ENCODE assay signal across 8 cellular contexts in the genomic region with DNA sequence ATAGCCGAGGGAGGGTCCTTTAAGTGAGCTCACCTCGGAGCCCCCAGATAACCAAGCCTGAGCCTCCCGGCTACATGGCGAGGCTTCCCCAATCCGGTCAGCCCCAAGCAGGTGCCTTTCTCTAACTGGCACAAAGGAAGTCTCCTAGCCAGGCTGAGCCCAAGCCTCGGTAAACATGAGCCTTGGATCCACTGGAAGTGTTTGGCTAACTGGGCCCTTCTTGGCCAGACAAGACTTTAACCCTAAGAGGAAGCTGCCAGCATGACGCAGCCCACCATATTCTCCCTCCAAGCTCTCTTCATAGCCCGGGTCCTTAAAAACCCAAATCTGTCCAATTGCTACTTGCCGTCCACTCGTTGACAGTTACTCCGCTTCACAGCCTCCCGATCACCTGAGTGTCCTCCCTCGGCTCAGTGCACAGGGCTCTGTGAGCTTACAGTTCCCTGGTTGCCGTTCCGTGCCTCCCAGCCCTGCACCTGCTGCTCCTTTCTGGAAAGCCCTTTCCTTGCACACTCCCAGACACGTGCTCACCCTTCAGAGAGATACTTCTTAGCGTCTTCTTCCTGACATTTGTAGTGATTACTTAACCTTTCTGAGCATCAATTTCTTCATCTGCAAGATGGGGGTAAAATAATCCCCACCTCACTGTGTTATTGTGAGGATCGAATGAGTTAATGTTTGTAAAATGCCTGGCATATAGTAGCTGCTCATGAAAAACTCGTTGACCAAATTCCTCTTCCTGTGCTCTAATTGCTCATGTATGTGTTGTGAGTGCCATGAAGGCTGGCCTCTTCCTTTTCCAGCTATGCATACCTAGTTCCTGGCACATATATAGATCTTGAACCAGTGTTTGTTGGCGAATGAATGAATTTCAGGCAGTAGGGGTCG. TPM values are rescaled to one million over a fixed set of nuclear protein-coding genes. Genes with fewer than 3 reads are reported as not detected.
DNase-seq lines count a peak whose midpoint lies in the region; ATAC-seq, FAIRE-seq and TF ChIP-seq lines count a peak whose summit lies in the region.

No MANE protein-coding gene starts in this region.

- no peak for TF ChIP-seq EP300 in H1 (IDR thresholded peaks at IDR 0.05; ENCODE audit: borderline replicate concordance in 1 of 2, low read depth in 2 of 2, low read length in 2 of 2)

- peaks cover 7 to 27% (median 12%) of the 10 kb centered on the region in 4 experiments for H3K4me1 ChIP-seq in H1 (replicated peaks in 1 of 4; ENCODE audit: control insufficient read depth in 3 of 4, insufficient read depth in 4 of 4, low read length in 3 of 4)

- FAIRE-seq in H1 (lab: Jason Lieb, UNC), result no peak

- no peaks in the 10 kb centered on the region for H4K20me1 ChIP-seq in H1 (replicated peaks in 1 of 2; ENCODE audit: control insufficient read depth in 1 of 2, insufficient read depth in 2 of 2, low read length in 2 of 2)

- TF ChIP-seq RAD21 in H1 (IDR thresholded peaks at IDR 0.05 in 1 of 2, conservative IDR thresholded peaks at IDR 0.05 in 1 of 2; ENCODE audit: low read depth in 2 of 2, low read length in 2 of 2), result no peak

- CTCF ChIA-PET in H1 (lab: Charles Lee; ENCODE audit: partially characterized antibody), result interaction anchor here (0.6 to 1.8 kb wide), 15 partner anchors 10 to 154 kb away, joined by 3 to 7 read pairs (median 3); no protein-coding TSS in a partner anchor

- H3K4me3 ChIP-seq in H1 (ENCODE audit: extremely low read depth in 1 of 4, insufficient read depth in 2 of 4, low read depth in 3 of 4, low read length in 4 of 4), result peak overlapping the region; percentile 6 to 67 (median 46); a peak in 6 of 8 replicates

- H2BK12ac ChIP-seq in H1 (ENCODE audit: low read depth, low read length), result peak overlapping the region; percentile 94; the same call in 1 of the 2 replicates

- H3K23ac ChIP-seq in H1 (ENCODE audit: insufficient read length), result no peak overlapping the region

- peak overlapping the region; percentile 86 for H4K5ac ChIP-seq in H1 (ENCODE audit: insufficient read length, low read depth, low read length)

- no peaks in the 10 kb centered on the region for H3K27me3 ChIP-seq in H1 (replicated peaks in 1 of 4; ENCODE audit: control insufficient read depth in 3 of 4, extremely low read depth in 1 of 4, insufficient read depth in 3 of 4, low read length in 3 of 4)

- peak overlapping the region; percentile 68 for H4K91ac ChIP-seq in H1 (replicated peaks; ENCODE audit: insufficient read length, low read length)

- peaks cover 2% of the 10 kb centered on the region; the same call in 1 of the 2 replicates for H3K23me2 ChIP-seq in H1 (ENCODE audit: low read depth, low read length)

- peak overlapping the region; percentile 57 to 76 for H3K4me2 ChIP-seq in H1 (ENCODE audit: insufficient read depth in 1 of 2, low read depth in 2 of 2, low read length in 2 of 2)

- no peaks in the 10 kb centered on the region for H3K79me2 ChIP-seq in H1 (ENCODE audit: control insufficient read depth in 1 of 2, insufficient read depth in 2 of 2, low read length in 2 of 2)

- peak overlapping the region; percentile 84; the same call in 1 of the 2 replicates for H3K27ac ChIP-seq in H1 (ENCODE audit: low read depth, low read length)

- H3K9me3 ChIP-seq in H1 (ENCODE audit: insufficient read depth in 2 of 2, low read depth in 1 of 2, low read length in 1 of 2), result no peaks in the 10 kb centered on the region

- H2AFZ ChIP-seq in H1 (ENCODE audit: low read length), result no peak overlapping the region

- peak overlapping the region; percentile 94 for H4K8ac ChIP-seq in H1 (ENCODE audit: extremely low read depth, insufficient read depth, low read length)

- 79% methylated on average over 21 of the region's 21 CpGs; no CpG with 5 or more reads in 1 of the 2 experiments for WGBS in H1 (ENCODE audit: extremely low coverage in 1 of 2, insufficient coverage in 1 of 2, insufficient read length in 1 of 2, insufficient replicate concordance in 2 of 2, low coverage in 1 of 2, low lambda C conversion rate in 2 of 2, missing lambda C conversion rate in 1 of 2), 2 experiments

- peak overlapping the region; percentile 29; the same call in 1 of the 2 replicates for H2AK5ac ChIP-seq in H1 (ENCODE audit: low read depth, low read length)

- H3K9ac ChIP-seq in H1 (replicated peaks in 1 of 4; ENCODE audit: extremely low read depth in 1 of 4, low read depth in 3 of 4, low read length in 3 of 4), result peak overlapping the region in 3 of 4 experiments; percentile 26 to 60 (median 40); a peak in 5 of 7 replicates

- H3K18ac ChIP-seq in H1 (ENCODE audit: extremely low read depth, low read length), result peak overlapping the region; percentile 87; the same call in 1 of the 2 replicates

- TF ChIP-seq CTCF in H1 (IDR thresholded peaks at IDR 0.05; ENCODE audit: control extremely low read depth in 1 of 3, insufficient read depth in 1 of 3, low read depth in 1 of 3, low read length in 3 of 3), result no peak
- TF ChIP-seq CTCF in omental fat pad (IDR thresholded peaks at IDR 0.05), result no peak

- TF ChIP-seq POLR2A in H1 (IDR thresholded peaks at IDR 0.05; ENCODE audit: control extremely low read depth in 1 of 2, low read depth in 2 of 2, low read length in 2 of 2), result no peak

- no peaks in the 10 kb centered on the region; a peak in 1 of 8 replicates for H3K36me3 ChIP-seq in H1 (ENCODE audit: control insufficient read depth in 2 of 4, insufficient read depth in 4 of 4, low read length in 3 of 4)

- ATAC-seq in omental fat pad (ENCODE audit: low FRiP score) (peak; percentile 22), HG02884 (IDR thresholded peaks at IDR 0.05; ENCODE audit: unreplicated experiment) (no peak), HG03159 (IDR thresholded peaks at IDR 0.05; ENCODE audit: unreplicated experiment) (no peak)

- H2BK120ac ChIP-seq in H1 (replicated peaks; ENCODE audit: low read depth, low read length), result no peak overlapping the region

- peak overlapping the region; percentile 19 for H3K56ac ChIP-seq in H1 (replicated peaks; ENCODE audit: insufficient read length, low read depth, low read length)

- no peak overlapping the region for H3K14ac ChIP-seq in H1 (ENCODE audit: insufficient read length)

- DNase-seq in DMS153 (lab: John Stamatoyannopoulos, UW) (peak; percentile 28), NCI-H2029 (lab: John Stamatoyannopoulos, UW) (peak; percentile 71), H1 (ENCODE audit: low read depth in 1 of 2, low spot score in 2 of 2) (no peak), omental fat pad (ENCODE audit: low spot score) (no peak), NCI-H1436 treated with DMSO at 0.1 percent for 48 hours (lab: John Stamatoyannopoulos, UW) (no peak), SW480 (ENCODE audit: low spot score) (no peak)

- no peaks in the 10 kb centered on the region for H3K79me1 ChIP-seq in H1 (ENCODE audit: low read depth, low read length)

- H2BK15ac ChIP-seq in H1 (ENCODE audit: low read length), result 0 out of 2 replicates have a peak overlapping the region, but pooled peaks have one; percentile 72

- POLR2A ChIA-PET in H1 (lab: Charles Lee; ENCODE audit: partially characterized antibody), result interaction anchor here (0.9 to 6.6 kb wide), 17 partner anchors 8 to 175 kb away, joined by 3 to 32 read pairs (median 6); a partner anchor contains a TSS

- peak overlapping the region; percentile 43; the same call in 1 of the 2 replicates for H2BK20ac ChIP-seq in H1 (ENCODE audit: low read length)

- no peak overlapping the region for H3K4ac ChIP-seq in H1 (replicated peaks; ENCODE audit: insufficient read length, low read depth, low read length)

- H2BK5ac ChIP-seq in H1 (ENCODE audit: low read depth, low read length), result peak overlapping the region; percentile 69; the same call in 1 of the 2 replicates

TF ChIP-seq in H1, 55 proteins besides CTCF, POLR2A, EP300 and RAD21:
- TF ChIP-seq POLR2AphosphoS5 (IDR thresholded peaks at IDR 0.05; ENCODE audit: low read depth, low read length) (0 out of 2 replicates have a peak, but pooled peaks have one; percentile 32), TAF7 (optimal IDR thresholded peaks at IDR 0.05; ENCODE audit: borderline replicate concordance, low read depth, low read length) (peak; percentile 21), SP4 (IDR thresholded peaks at IDR 0.05; ENCODE audit: low read length) (no peak), GABPA (IDR thresholded peaks at IDR 0.05; ENCODE audit: borderline replicate concordance, insufficient read depth, low read length) (no peak)

RNA-seq across cellular contexts. Expression of a gene that starts 25.6 kb away (rescaled TPM):
- total RNA-seq in H1 (2021; fragmentation: NEBNext Ultra II Directional; extraction: Animal tissue kit (Norgen Biotek cat#: 25700)), result 47.5 and 53.8 TPM in 2 replicates
- polyA plus RNA-seq in H1 (2011; rRNA removed), result 116 and 124 TPM in 2 replicates
- polyA plus RNA-seq in H1 (2011; cell fraction: cytosol; rRNA removed), result 132 TPM
- polyA plus RNA-seq in H1 (2011; cell fraction: nucleus; rRNA removed), result 83.4 TPM
- polyA plus RNA-seq in H1 (2012, experiment 1 of 2), result 60.1 to 78.2 TPM (median 74.1 TPM) in 4 replicates
- 94.0 TPM for polyA plus RNA-seq in H1 (2012, experiment 2 of 2)
- polyA plus RNA-seq in H1 (2013, experiment 1 of 2), result 48.6 TPM
- 47.3 TPM for polyA plus RNA-seq in H1 (2013, experiment 2 of 2)
- 62.2 and 73.6 TPM in 2 replicates for polyA minus RNA-seq in H1 (2011; rRNA and poly(A)+ RNA removed)
- polyA minus RNA-seq in H1 (2011; cell fraction: cytosol; rRNA and poly(A)+ RNA removed), result 39.3 TPM
- 25.2 TPM for polyA minus RNA-seq in H1 (2011; cell fraction: nucleus; rRNA and poly(A)+ RNA removed)
- 10 to 100 TPM; 53.2 to 82.0 (median 66.2) TPM for total RNA-seq in omental fat pad

RNA-seq across cellular contexts. Expression of a gene that starts 51.0 kb away (rescaled TPM):
- total RNA-seq in H1 (2021; fragmentation: NEBNext Ultra II Directional; extraction: Animal tissue kit (Norgen Biotek cat#: 25700)), result 27.8 and 31.5 TPM in 2 replicates
- polyA plus RNA-seq in H1 (2011; rRNA removed), result 11.5 and 17.1 TPM in 2 replicates
- polyA plus RNA-seq in H1 (2011; cell fraction: cytosol; rRNA removed), result 6.6 TPM
- 14.6 TPM for polyA plus RNA-seq in H1 (2011; cell fraction: nucleus; rRNA removed)
- polyA plus RNA-seq in H1 (2012, experiment 1 of 2), result 11.1 to 19.7 TPM (median 14.2 TPM) in 4 replicates
- 15.2 TPM for polyA plus RNA-seq in H1 (2012, experiment 2 of 2)
- polyA plus RNA-seq in H1 (2013, experiment 1 of 2), result 16.3 TPM
- 18.0 TPM for polyA plus RNA-seq in H1 (2013, experiment 2 of 2)
- 10.5 and 14.3 TPM in 2 replicates for polyA minus RNA-seq in H1 (2011; rRNA and poly(A)+ RNA removed)
- 12.0 TPM for polyA minus RNA-seq in H1 (2011; cell fraction: cytosol; rRNA and poly(A)+ RNA removed)
- polyA minus RNA-seq in H1 (2011; cell fraction: nucleus; rRNA and poly(A)+ RNA removed), result 13.3 TPM
- total RNA-seq in omental fat pad, result 10 to 100 TPM in 1 of 4 donors, 1 to 10 TPM in 3; 4.0 to 11.7 (median 5.1) TPM

Comparison
In these comparisons a context has a peak if more than half of its experiments do, and no peak if none do; other contexts are left out.
1. DNase-seq: peak in DMS153 (single experiment) and NCI-H2029 (single experiment); none in H1 (0 of 2), omental fat pad (single experiment), NCI-H1436 treated with DMSO at 0.1 percent for 48 hours (single experiment) and SW480 (single experiment).